1 cellular context compared by ENCODE assay signal in genomic region chr2:42494434-42495233, GRCh38.
TF ChIP-seq lines count a peak whose summit lies in the region.

No MANE protein-coding gene starts in this region.

TF ChIP-seq in K562, 482 proteins besides CTCF, POLR2A, EP300 and RAD21 (continued from another document and continues in another):
- no peak for TF ChIP-seq SREBF2 (CRISPR knock-in tag; IDR thresholded peaks at IDR 0.05)
- no peak for TF ChIP-seq CHD7 (IDR thresholded peaks at IDR 0.05; ENCODE audit: low read depth, low read length)
- TF ChIP-seq THAP12 (CRISPR knock-in tag; IDR thresholded peaks at IDR 0.05): no peak
- TF ChIP-seq FOXJ2 (tag; IDR thresholded peaks at IDR 0.05): no peak
- no peak for TF ChIP-seq ZNF318 (IDR thresholded peaks at IDR 0.05; ENCODE audit: borderline replicate concordance in 1 of 2, low read depth in 1 of 2)
- no peak for TF ChIP-seq SMAD2 (IDR thresholded peaks at IDR 0.05; ENCODE audit: low read depth, low read length)
- peak in 1 of 2 experiments; percentile 79 for TF ChIP-seq E2F6 (IDR thresholded peaks at IDR 0.05; ENCODE audit: borderline replicate concordance in 1 of 2, extremely low read depth in 1 of 2, insufficient read depth in 1 of 2, insufficient read length in 1 of 2, low read depth in 1 of 2, low read length in 1 of 2, poor library complexity in 1 of 2, severe bottlenecking in 1 of 2)
- no peak for TF ChIP-seq ZNF79 (CRISPR knock-in tag; IDR thresholded peaks at IDR 0.05; ENCODE audit: low read depth)
- TF ChIP-seq CHD1 (IDR thresholded peaks at IDR 0.05; ENCODE audit: low read length): no peak
- 0 out of 2 replicates have a peak, but pooled peaks have one; percentile 21 for TF ChIP-seq USF1 (CRISPR knock-in tag; IDR thresholded peaks at IDR 0.05)
- no peak for TF ChIP-seq SOX6 (IDR thresholded peaks at IDR 0.05)
- no peak for TF ChIP-seq MXD1 (CRISPR knock-in tag; IDR thresholded peaks at IDR 0.05; ENCODE audit: borderline replicate concordance, poor library complexity, severe bottlenecking)
- 0 out of 4 replicates have a peak, but pooled peaks of 1 of the 2 experiments have one; percentile 22 for TF ChIP-seq MAZ (CRISPR knock-in tag; conservative IDR thresholded peaks at IDR 0.05 in 1 of 2, IDR thresholded peaks at IDR 0.05 in 1 of 2)
- TF ChIP-seq ZNF639 (CRISPR knock-in tag; conservative IDR thresholded peaks at IDR 0.05 in 1 of 2, IDR thresholded peaks at IDR 0.05 in 1 of 2): no peak
- TF ChIP-seq CHD4 (IDR thresholded peaks at IDR 0.05; ENCODE audit: insufficient read depth, insufficient replicate concordance, low read depth, low read length, poor library complexity, severe bottlenecking): no peak
- TF ChIP-seq ZBTB1 (CRISPR knock-in tag; IDR thresholded peaks at IDR 0.05; ENCODE audit: borderline replicate concordance, low read depth): peak; percentile 75
